Comparison of ENCODE assay signal across 1 cellular context in genomic region chr11:61021661-61022212, GRCh38.
TF ChIP-seq lines count a peak whose summit lies in the region.

No MANE protein-coding gene starts in this region.

TF ChIP-seq in GM23338, 12 proteins besides CTCF, POLR2A, EP300 and RAD21 (continued from another document):
- TF ChIP-seq ZNF462 (CRISPR knock-in tag; IDR thresholded peaks at IDR 0.05) = no peak
